In genomic region chr2:174085781-174086180, GRCh38 we compare ENCODE assay signal across 21 cellular contexts.
"Had no signal": no experiment of that assay in that cellular context is flagged by ENCODE, and none has a peak within 500 bp of the region (broad histone marks: within the 10 kb centered on the region; RNA-seq: fewer than 3 reads in every experiment).

No MANE protein-coding gene starts in this region.

- ATAC-seq: Panc1, PC-3, SK-N-SH treated with all-trans-retinoic acid at 6 μM for 48 hours had no signal

- DNase-seq: KBM-7; MM.1S; NCI-H1092 treated with DMSO at 0.1 percent for 48 hours; NCI-H1436; NCI-H187; NCI-H2029; NCI-H2081 treated with DMSO at 0.1 percent for 48 hours; NCI-H2171; NCI-H226; NCI-H446; NCI-H510A; NCI-H524 treated with DMSO at 0.1 percent for 48 hours; NCI-H69; NCI-H774; NK-92 treated with Interleukin-12 subunit alpha and Interleukin-12 subunit beta, amount 100 ng/mL, for 24 hours; PC-3; SHP77 had no signal

- H3K27ac ChIP-seq: HL-60, RWPE1 had no signal
